ENCODE assay signal across 24 cellular contexts in genomic region chr2:218814540-218815243, GRCh38. TPM values are rescaled to one million over a fixed set of nuclear protein-coding genes. Genes with fewer than 3 reads are reported as not detected.
"Had no signal": no experiment of that assay in that cellular context is flagged by ENCODE, and none has a peak within 500 bp of the region (broad histone marks: within the 10 kb centered on the region; RNA-seq: fewer than 3 reads in every experiment).

No MANE protein-coding gene starts in this region.

- H3K9me3 Mint-ChIP-seq: activated CD4-positive, alpha-beta T cell treated with anti-CD3 and anti-CD28 coated beads, Interleukin-2, amount 10 ng/mL, durations not matched to agents 7 days and 5 days; activated naive CD4-positive, alpha-beta T cell treated with anti-CD3 and anti-CD28 coated beads, Interleukin-2, amount 10 ng/mL, durations not matched to agents 7 days and 5 days; activated naive CD8-positive, alpha-beta T cell treated with anti-CD3 and anti-CD28 coated beads, Interleukin-2, amount 50 U/mL, for 24 hours; activated T-cell treated with anti-CD3 and anti-CD28 coated beads, Interleukin-2, amount 50 U/mL, for 4 hours; brain; natural killer cell; T-helper 1 cell treated with Interleukin-12 subunit alpha and Interleukin-12 subunit beta and Interleukin-4 antibody, amounts not matched to agents 30 μg/mL and 1 μg/mL, for 36 hours had no signal

- ATAC-seq: activated CD4-positive, CD25-positive, alpha-beta regulatory T cell treated with anti-CD3 and anti-CD28 coated beads, Interleukin-2, amount 50 U/mL, for 24 hours; activated CD8-positive, alpha-beta T cell treated with anti-CD3 and anti-CD28 coated beads, Interleukin-2, amount 10 ng/mL, durations not matched to agents 7 days and 5 days; activated naive CD8-positive, alpha-beta T cell treated with anti-CD3 and anti-CD28 coated beads, Interleukin-2, amount 50 U/mL, for 24 hours; activated T-cell treated with anti-CD3 and anti-CD28 coated beads, Interleukin-2, amount 50 U/mL, for 4 hours; gastroesophageal sphincter; SK-N-SH treated with all-trans-retinoic acid at 6 μM for 48 hours had no signal

- H3K36me3 ChIP-seq: neutrophil, thyroid gland, uterus had no signal

- H3K4me3 ChIP-seq: gastroesophageal sphincter, heart left ventricle, thyroid gland, uterus had no signal

- H3K4me1 Mint-ChIP-seq: activated CD4-positive, alpha-beta T cell treated with anti-CD3 and anti-CD28 coated beads, Interleukin-2, amount 10 ng/mL, durations not matched to agents 7 days and 5 days; activated naive CD4-positive, alpha-beta T cell treated with anti-CD3 and anti-CD28 coated beads, Interleukin-2, amount 10 ng/mL, durations not matched to agents 7 days and 5 days; activated naive CD8-positive, alpha-beta T cell treated with anti-CD3 and anti-CD28 coated beads, Interleukin-2, amount 50 U/mL, for 24 hours; brain; natural killer cell had no signal

- H3K27me3 ChIP-seq: gastroesophageal sphincter, heart left ventricle, thyroid gland, uterus had no signal

- H3K27ac ChIP-seq: gastroesophageal sphincter, heart left ventricle, neutrophil, thyroid gland, uterus had no signal

- H3K36me3 Mint-ChIP-seq: activated naive CD4-positive, alpha-beta T cell treated with anti-CD3 and anti-CD28 coated beads, Interleukin-2, amount 10 ng/mL, durations not matched to agents 7 days and 5 days; brain; natural killer cell had no signal

- H3K9me3 ChIP-seq: gastroesophageal sphincter, heart left ventricle, neutrophil, thyroid gland, uterus had no signal

- DNase-seq: activated CD4-positive, alpha-beta T cell treated with anti-CD3 and anti-CD28 coated beads, Interleukin-2, amount 10 ng/mL, durations not matched to agents 7 days and 5 days; activated CD8-positive, alpha-beta T cell treated with anti-CD3 and anti-CD28 coated beads, Interleukin-2, amount 10 ng/mL, durations not matched to agents 7 days and 5 days; activated naive CD4-positive, alpha-beta T cell treated with anti-CD3 and anti-CD28 coated beads, Interleukin-2, amount 10 ng/mL, durations not matched to agents 7 days and 5 days; activated naive CD8-positive, alpha-beta T cell treated with anti-CD3 and anti-CD28 coated beads, Interleukin-2, amount 50 U/mL, for 24 hours; activated T-cell treated with anti-CD3 and anti-CD28 coated beads, Interleukin-2, amount 50 U/mL, for 4 hours; anterior cingulate cortex; caudate nucleus; heart left ventricle; mesenchymal stem cell; natural killer cell; retina; thyroid gland; uterus had no signal

- H3K4me1 ChIP-seq: gastroesophageal sphincter, heart left ventricle, thyroid gland, uterus had no signal

- H3K4me3 Mint-ChIP-seq: activated CD4-positive, alpha-beta T cell treated with anti-CD3 and anti-CD28 coated beads, Interleukin-2, amount 10 ng/mL, durations not matched to agents 7 days and 5 days; activated CD8-positive, alpha-beta T cell treated with anti-CD3 and anti-CD28 coated beads, Interleukin-2, amount 10 ng/mL, durations not matched to agents 7 days and 5 days; activated naive CD4-positive, alpha-beta T cell treated with anti-CD3 and anti-CD28 coated beads, Interleukin-2, amount 10 ng/mL, durations not matched to agents 7 days and 5 days; activated naive CD8-positive, alpha-beta T cell treated with anti-CD3 and anti-CD28 coated beads, Interleukin-2, amount 50 U/mL, for 24 hours; activated T-cell treated with anti-CD3 and anti-CD28 coated beads, Interleukin-2, amount 50 U/mL, for 4 hours; brain; natural killer cell; T-helper 1 cell treated with Interleukin-12 subunit alpha and Interleukin-12 subunit beta and Interleukin-4 antibody, amounts not matched to agents 30 μg/mL and 1 μg/mL, for 36 hours had no signal

- H3K27ac Mint-ChIP-seq: activated CD4-positive, alpha-beta T cell treated with anti-CD3 and anti-CD28 coated beads, Interleukin-2, amount 10 ng/mL, durations not matched to agents 7 days and 5 days; activated CD8-positive, alpha-beta T cell treated with anti-CD3 and anti-CD28 coated beads, Interleukin-2, amount 10 ng/mL, durations not matched to agents 7 days and 5 days; activated naive CD4-positive, alpha-beta T cell treated with anti-CD3 and anti-CD28 coated beads, Interleukin-2, amount 10 ng/mL, durations not matched to agents 7 days and 5 days; activated naive CD8-positive, alpha-beta T cell treated with anti-CD3 and anti-CD28 coated beads, Interleukin-2, amount 50 U/mL, for 24 hours; brain; natural killer cell; T-helper 1 cell treated with Interleukin-12 subunit alpha and Interleukin-12 subunit beta and Interleukin-4 antibody, amounts not matched to agents 30 μg/mL and 1 μg/mL, for 36 hours had no signal

RNA-seq across cellular contexts. Expression of gene PRKAG3, which starts 16.9 kb away (rescaled TPM):
- total RNA-seq: activated CD4-positive, alpha-beta T cell treated with anti-CD3 and anti-CD28 coated beads, Interleukin-2, amount 10 ng/mL, durations not matched to agents 7 days and 5 days; activated CD8-positive, alpha-beta T cell treated with anti-CD3 and anti-CD28 coated beads, Interleukin-2, amount 10 ng/mL, durations not matched to agents 7 days and 5 days; activated T-cell treated with anti-CD3 and anti-CD28 coated beads, Interleukin-2, amount 50 U/mL, for 4 hours; epithelial cell of proximal tubule; gastroesophageal sphincter; heart left ventricle; kidney epithelial cell; liver; mucosa of gallbladder; natural killer cell; thyroid gland; uterus had no signal

RNA-seq across cellular contexts. Expression of gene CYP27A1, which starts 32.7 kb away (rescaled TPM):
- total RNA-seq: activated CD8-positive, alpha-beta T cell treated with anti-CD3 and anti-CD28 coated beads, Interleukin-2, amount 10 ng/mL, durations not matched to agents 7 days and 5 days had no signal

RNA-seq across cellular contexts. Expression of gene WNT6, which starts 44.9 kb away (rescaled TPM):
- total RNA-seq: activated CD4-positive, alpha-beta T cell treated with anti-CD3 and anti-CD28 coated beads, Interleukin-2, amount 10 ng/mL, durations not matched to agents 7 days and 5 days; activated CD8-positive, alpha-beta T cell treated with anti-CD3 and anti-CD28 coated beads, Interleukin-2, amount 10 ng/mL, durations not matched to agents 7 days and 5 days; epithelial cell of proximal tubule; natural killer cell; skeletal muscle tissue had no signal
